ENCODE assay signal across 11 cellular contexts in genomic region chr15:90420488-90420850, GRCh38. TPM values are rescaled to one million over a fixed set of nuclear protein-coding genes. Genes with fewer than 3 reads are reported as not detected.
DNase-seq lines count a peak whose midpoint lies in the region; ATAC-seq and TF ChIP-seq lines count a peak whose summit lies in the region.
"Had no signal": no experiment of that assay in that cellular context is flagged by ENCODE, and none has a peak within 500 bp of the region (broad histone marks: within the 10 kb centered on the region; RNA-seq: fewer than 3 reads in every experiment).

No MANE protein-coding gene starts in this region.

- H3K4me3 ChIP-seq in astrocyte of the cerebellum (ENCODE audit: low read depth, low read length): peak overlapping the region; percentile 8
- H3K4me3 ChIP-seq in lung: no peak overlapping the region

- TF ChIP-seq CTCF in astrocyte of the cerebellum (IDR thresholded peaks at IDR 0.05; ENCODE audit: low read depth, low read length, missing control alignments): no peak
- no peak for TF ChIP-seq CTCF in lung (IDR thresholded peaks at IDR 0.05; ENCODE audit: control extremely low read depth, extremely low read depth)

- H3K4me3 Mint-ChIP-seq in activated CD4-positive, alpha-beta T cell treated with anti-CD3 and anti-CD28 coated beads, Interleukin-2, amount 10 ng/mL, durations not matched to agents 24 days and 14 days: peak overlapping the region; percentile 62
- H3K4me3 Mint-ChIP-seq: activated naive CD8-positive, alpha-beta T cell treated with anti-CD3 and anti-CD28 coated beads, Interleukin-2, amount 10 ng/mL, durations not matched to agents 7 days and 5 days had no signal

- H3K36me3 Mint-ChIP-seq in activated CD4-positive, alpha-beta T cell treated with anti-CD3 and anti-CD28 coated beads, Interleukin-2, amount 10 ng/mL, durations not matched to agents 24 days and 14 days (ENCODE audit: low read depth): peaks cover 26% of the 10 kb centered on the region

- DNase-seq in activated CD4-positive, alpha-beta T cell treated with anti-CD3 and anti-CD28 coated beads, Interleukin-2, amount 10 ng/mL, durations not matched to agents 24 days and 14 days: no peak
- DNase-seq in activated CD4-positive, alpha-beta T cell treated with anti-CD3 and anti-CD28 coated beads for 1 hour: no peak
- DNase-seq in astrocyte of the cerebellum (ENCODE audit: low read depth) (no peak), lung (ENCODE audit: low spot score) (no peak), middle frontal gyrus (ENCODE audit: extremely low spot score, low spot score) (no peak), inferior parietal cortex (ENCODE audit: extremely low spot score) (no peak), NOMO-1 treated with DMSO at 0.1 percent for 48 hours (lab: John Stamatoyannopoulos, UW; ENCODE audit: unreplicated experiment) (no peak)
- DNase-seq: activated naive CD8-positive, alpha-beta T cell treated with anti-CD3 and anti-CD28 coated beads, Interleukin-2, amount 10 ng/mL, durations not matched to agents 7 days and 5 days; NCI-H2227 treated with DMSO at 0.1 percent for 48 hours; posterior cingulate gyrus had no signal

- no peak for ATAC-seq in lung (ENCODE audit: insufficient read depth, low FRiP score)

- intact Hi-C loops in activated CD4-positive, alpha-beta T cell treated with anti-CD3 and anti-CD28 coated beads, Interleukin-2, amount 10 ng/mL, durations not matched to agents 24 days and 14 days (cut with micrococcal nuclease): loop anchor here (5.0 kb wide), 1 partner anchor 58 kb away; no protein-coding TSS in a partner anchor

- in situ Hi-C loops in astrocyte of the cerebellum (cut with HindIII; ENCODE audit: low sequenced_read_pairs): no loop called here

- H3K36me3 ChIP-seq in lung (ENCODE audit: control insufficient read depth in 2 of 2, insufficient read depth in 2 of 2, low read length in 2 of 2): no peaks in the 10 kb centered on the region

- peaks cover 54% of the 10 kb centered on the region for H3K4me1 Mint-ChIP-seq in activated CD4-positive, alpha-beta T cell treated with anti-CD3 and anti-CD28 coated beads, Interleukin-2, amount 10 ng/mL, durations not matched to agents 24 days and 14 days

- H3K27ac Mint-ChIP-seq in activated CD4-positive, alpha-beta T cell treated with anti-CD3 and anti-CD28 coated beads, Interleukin-2, amount 10 ng/mL, durations not matched to agents 24 days and 14 days: peak overlapping the region; percentile 88

- peaks cover 18 to 38% of the 10 kb centered on the region in 2 donors for H3K4me1 ChIP-seq in lung (ENCODE audit: control insufficient read depth in 2 of 2, insufficient read depth in 2 of 2, low read length in 2 of 2)

- peak overlapping the region; percentile 37 to 78 for H3K27ac ChIP-seq in lung (ENCODE audit: low read depth in 1 of 2, low read length in 1 of 2)
- H3K27ac ChIP-seq in temporal lobe (ENCODE audit: low read depth, low read length): peak overlapping the region; percentile 72

- no peaks in the 10 kb centered on the region for H3K9me3 ChIP-seq in lung (ENCODE audit: control insufficient read depth in 2 of 2, insufficient read depth in 1 of 2, low read length in 1 of 2)

- peaks cover 7% of the 10 kb centered on the region for H3K9me3 Mint-ChIP-seq in activated CD4-positive, alpha-beta T cell treated with anti-CD3 and anti-CD28 coated beads, Interleukin-2, amount 10 ng/mL, durations not matched to agents 24 days and 14 days

- no peaks in the 10 kb centered on the region for H3K27me3 ChIP-seq in lung (ENCODE audit: control insufficient read depth, insufficient read depth)

- no peaks in the 10 kb centered on the region for H3K27me3 Mint-ChIP-seq in activated CD4-positive, alpha-beta T cell treated with anti-CD3 and anti-CD28 coated beads, Interleukin-2, amount 10 ng/mL, durations not matched to agents 24 days and 14 days
- H3K27me3 Mint-ChIP-seq: activated naive CD8-positive, alpha-beta T cell treated with anti-CD3 and anti-CD28 coated beads, Interleukin-2, amount 10 ng/mL, durations not matched to agents 7 days and 5 days had no signal

- WGBS in lung, 2 donors: 90 to 100% methylated on average over 1 of the region's 1 CpG

RNA-seq across cellular contexts. Expression of gene IQGAP1, which starts 32.4 kb away (rescaled TPM):
- total RNA-seq in activated CD4-positive, alpha-beta T cell treated with anti-CD3 and anti-CD28 coated beads, Interleukin-2, amount 10 ng/mL, durations not matched to agents 24 days and 14 days: 154 and 160 TPM in 2 replicates
- total RNA-seq in lung (100 to 1,000 TPM; 217 to 396 TPM), temporal lobe (43.5 TPM)
- 100 to 1,000 TPM in 1 of 2 donors, 10 to 100 TPM in 1; 83.0 to 160 TPM for polyA plus RNA-seq in lung
